Comparison of ENCODE assay signal across 1 cellular context in the genomic region with DNA sequence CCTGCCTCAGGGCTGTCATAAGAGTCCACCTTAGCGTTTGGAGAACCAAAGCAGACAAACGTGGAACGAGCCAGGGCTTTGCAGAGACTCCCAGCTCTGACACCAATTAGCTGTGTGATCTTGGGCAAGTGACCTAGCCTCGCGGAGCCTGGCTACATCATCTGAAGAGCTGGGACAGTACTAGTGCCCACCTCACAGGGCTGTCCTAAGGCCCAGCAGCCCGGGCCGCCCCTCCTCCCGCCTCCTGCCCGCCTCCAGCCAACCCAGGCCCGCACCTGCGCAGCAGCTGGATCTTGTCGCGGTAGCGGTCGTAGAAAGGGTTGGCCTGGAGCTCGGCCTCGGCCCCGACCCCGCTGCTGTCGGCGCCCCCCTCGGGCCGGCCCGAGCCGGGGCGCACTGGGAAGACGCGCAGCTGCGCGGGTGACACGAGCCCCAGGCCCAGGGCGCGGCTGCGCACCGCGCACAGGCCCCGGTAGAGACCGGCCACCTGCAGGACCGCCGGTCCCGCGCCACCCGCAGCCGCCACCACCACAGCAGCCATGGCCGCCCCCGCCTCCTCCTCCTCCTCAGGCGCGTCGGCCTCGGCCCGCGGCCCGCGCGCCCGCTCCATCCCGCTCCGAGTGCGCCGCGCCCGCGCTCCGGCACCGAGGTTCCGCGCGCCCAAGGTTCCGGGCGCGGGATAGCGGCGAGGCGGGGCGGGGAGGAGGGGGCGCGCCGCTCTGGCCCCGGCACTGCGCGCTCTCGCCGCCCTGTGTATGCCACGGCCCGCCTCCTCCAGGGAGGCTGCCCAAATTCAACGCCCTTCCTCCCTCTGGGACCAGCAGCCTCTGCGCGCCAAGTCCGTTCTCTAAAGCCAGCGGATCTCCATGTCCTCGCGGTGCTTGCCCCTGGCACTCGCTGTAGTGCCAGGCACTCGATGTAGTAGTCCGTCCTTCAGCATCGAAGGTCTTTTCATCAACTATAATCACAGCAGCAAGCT.
A peak's percentile ranks its signal among the peaks of the same experiment; 100 is the strongest.
TF ChIP-seq lines count a peak whose summit lies in the region.

A gene with protein sequence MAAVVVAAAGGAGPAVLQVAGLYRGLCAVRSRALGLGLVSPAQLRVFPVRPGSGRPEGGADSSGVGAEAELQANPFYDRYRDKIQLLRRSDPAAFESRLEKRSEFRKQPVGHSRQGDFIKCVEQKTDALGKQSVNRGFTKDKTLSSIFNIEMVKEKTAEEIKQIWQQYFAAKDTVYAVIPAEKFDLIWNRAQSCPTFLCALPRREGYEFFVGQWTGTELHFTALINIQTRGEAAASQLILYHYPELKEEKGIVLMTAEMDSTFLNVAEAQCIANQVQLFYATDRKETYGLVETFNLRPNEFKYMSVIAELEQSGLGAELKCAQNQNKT (minus strand): TSS at position 583 of the 979 bp plus-strand sequence. CDS start 42 bp downstream, at position 541.

TF ChIP-seq in HCT116, 20 proteins besides CTCF, POLR2A, EP300 and RAD21 (continued from another document):
- TF ChIP-seq, protein P1, sequence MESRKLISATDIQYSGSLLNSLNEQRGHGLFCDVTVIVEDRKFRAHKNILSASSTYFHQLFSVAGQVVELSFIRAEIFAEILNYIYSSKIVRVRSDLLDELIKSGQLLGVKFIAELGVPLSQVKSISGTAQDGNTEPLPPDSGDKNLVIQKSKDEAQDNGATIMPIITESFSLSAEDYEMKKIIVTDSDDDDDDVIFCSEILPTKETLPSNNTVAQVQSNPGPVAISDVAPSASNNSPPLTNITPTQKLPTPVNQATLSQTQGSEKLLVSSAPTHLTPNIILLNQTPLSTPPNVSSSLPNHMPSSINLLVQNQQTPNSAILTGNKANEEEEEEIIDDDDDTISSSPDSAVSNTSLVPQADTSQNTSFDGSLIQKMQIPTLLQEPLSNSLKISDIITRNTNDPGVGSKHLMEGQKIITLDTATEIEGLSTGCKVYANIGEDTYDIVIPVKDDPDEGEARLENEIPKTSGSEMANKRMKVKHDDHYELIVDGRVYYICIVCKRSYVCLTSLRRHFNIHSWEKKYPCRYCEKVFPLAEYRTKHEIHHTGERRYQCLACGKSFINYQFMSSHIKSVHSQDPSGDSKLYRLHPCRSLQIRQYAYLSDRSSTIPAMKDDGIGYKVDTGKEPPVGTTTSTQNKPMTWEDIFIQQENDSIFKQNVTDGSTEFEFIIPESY (IDR thresholded peaks at IDR 0.05; ENCODE audit: extremely low read depth, insufficient replicate concordance, low read length): peak; percentile 7
- TF ChIP-seq EGR1 (IDR thresholded peaks at IDR 0.05; ENCODE audit: low read depth) (0 out of 2 replicates have a peak, but pooled peaks have one; percentile 51), SP1 (IDR thresholded peaks at IDR 0.05; ENCODE audit: low read depth) (no peak), EZH2phosphoT487 (IDR thresholded peaks at IDR 0.05; ENCODE audit: borderline replicate concordance) (no peak), YY1 (IDR thresholded peaks at IDR 0.05; ENCODE audit: extremely low read depth, insufficient replicate concordance, low read depth, low read length) (peak; percentile 86), SRF (IDR thresholded peaks at IDR 0.05; ENCODE audit: low read depth) (no peak; the same call in 1 of the 2 replicates)
- TF ChIP-seq, protein P2, sequence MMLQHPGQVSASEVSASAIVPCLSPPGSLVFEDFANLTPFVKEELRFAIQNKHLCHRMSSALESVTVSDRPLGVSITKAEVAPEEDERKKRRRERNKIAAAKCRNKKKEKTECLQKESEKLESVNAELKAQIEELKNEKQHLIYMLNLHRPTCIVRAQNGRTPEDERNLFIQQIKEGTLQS (IDR thresholded peaks at IDR 0.05): no peak
